Comparison of ENCODE assay signal across 29 cellular contexts in genomic region chr21:31064803-31065202, GRCh38. TPM values are rescaled to one million over a fixed set of nuclear protein-coding genes. Genes with fewer than 3 reads are reported as not detected.
DNase-seq lines count a peak whose midpoint lies in the region; ATAC-seq and TF ChIP-seq lines count a peak whose summit lies in the region.
"Had no signal": no experiment of that assay in that cellular context is flagged by ENCODE, and none has a peak within 500 bp of the region (broad histone marks: within the 10 kb centered on the region; RNA-seq: fewer than 3 reads in every experiment).

No MANE protein-coding gene starts in this region.

- peaks cover 3% of the 10 kb centered on the region for H3K4me1 Mint-ChIP-seq in type B pancreatic cell (ENCODE audit: unreplicated experiment)
- H3K4me1 Mint-ChIP-seq: central memory CD8-positive, alpha-beta T cell had no signal

- no peaks in the 10 kb centered on the region for H3K36me3 ChIP-seq in right atrium auricular region
- H3K36me3 ChIP-seq: neutrophil, tibial nerve had no signal

- H3K27me3 ChIP-seq in right atrium auricular region = no peaks in the 10 kb centered on the region
- H3K27me3 ChIP-seq: dorsolateral prefrontal cortex, neutrophil, tibial nerve had no signal

- H3K27ac Mint-ChIP-seq in type B pancreatic cell = peak overlapping the region; percentile 29
- H3K27ac Mint-ChIP-seq: activated naive CD4-positive, alpha-beta T cell treated with anti-CD3 and anti-CD28 coated beads for 36 hours; HFFc6; stimulated activated naive CD8-positive, alpha-beta T cell treated with anti-CD3 and anti-CD28 coated beads, Interleukin-15, Interleukin-2, amounts not matched to agents 100 ng/mL and 50 ng/mL, for 24 hours had no signal

- DNase-seq in type B pancreatic cell (ENCODE audit: extremely low spot score, unreplicated experiment) (no peak), right atrium auricular region (ENCODE audit: low spot score) (no peak), hippocampal formation (lab: John Stamatoyannopoulos, UW) (no peak)
- DNase-seq: activated CD4-positive, alpha-beta T cell treated with anti-CD3 and anti-CD28 coated beads for 1 hour; activated CD8-positive, alpha-beta memory T cell treated with anti-CD3 and anti-CD28 coated beads for 24 hours; activated naive CD4-positive, alpha-beta T cell treated with anti-CD3 and anti-CD28 coated beads for 36 hours; activated T-cell treated with anti-CD3 and anti-CD28 coated beads, Interleukin-2, amount 50 U/mL, for 4 hours; DMS79; dorsolateral prefrontal cortex; HFFc6; IMR-90; NCI-H1436 treated with DMSO at 0.1 percent for 48 hours; NCI-H2171 treated with DMSO at 0.1 percent for 48 hours; NCI-H69; OCI-M1; Right ventricle myocardium superior; stimulated activated CD4-positive, alpha-beta T cell treated with anti-CD3 and anti-CD28 coated beads, Interleukin-4, amount 100 ng/mL, for 1 hour had no signal

- no peaks in the 10 kb centered on the region for H3K9me3 Mint-ChIP-seq in type B pancreatic cell
- H3K9me3 Mint-ChIP-seq: activated naive CD4-positive, alpha-beta T cell treated with anti-CD3 and anti-CD28 coated beads for 36 hours; activated T-cell treated with anti-CD3 and anti-CD28 coated beads, Interleukin-2, amount 50 U/mL, for 4 hours; central memory CD8-positive, alpha-beta T cell; stimulated activated naive CD8-positive, alpha-beta T cell treated with anti-CD3 and anti-CD28 coated beads, Interleukin-15, Interleukin-2, amounts not matched to agents 100 ng/mL and 50 ng/mL, for 24 hours had no signal

- no peak overlapping the region for H3K27ac ChIP-seq in right atrium auricular region
- H3K27ac ChIP-seq: dorsolateral prefrontal cortex, neutrophil, tibial nerve had no signal

- no peaks in the 10 kb centered on the region for H3K27me3 Mint-ChIP-seq in type B pancreatic cell

- TF ChIP-seq CTCF in type B pancreatic cell (conservative IDR thresholded peaks at IDR 0.05) = no peak
- TF ChIP-seq CTCF in right atrium auricular region (IDR thresholded peaks at IDR 0.05) = no peak

- H3K36me3 Mint-ChIP-seq in type B pancreatic cell = no peaks in the 10 kb centered on the region

- H3K9me3 ChIP-seq in right atrium auricular region = no peaks in the 10 kb centered on the region
- H3K9me3 ChIP-seq: neutrophil, tibial nerve had no signal

- H3K4me3 Mint-ChIP-seq in type B pancreatic cell = no peak overlapping the region
- H3K4me3 Mint-ChIP-seq: activated naive CD4-positive, alpha-beta T cell treated with anti-CD3 and anti-CD28 coated beads for 36 hours; activated T-cell treated with anti-CD3 and anti-CD28 coated beads, Interleukin-2, amount 50 U/mL, for 4 hours; central memory CD8-positive, alpha-beta T cell; HFFc6; stimulated activated naive CD8-positive, alpha-beta T cell treated with anti-CD3 and anti-CD28 coated beads, Interleukin-15, Interleukin-2, amounts not matched to agents 100 ng/mL and 50 ng/mL, for 24 hours had no signal

- ATAC-seq in GM18861 (IDR thresholded peaks at IDR 0.05; ENCODE audit: unreplicated experiment) = peak; percentile 69
- ATAC-seq in GM21786 (IDR thresholded peaks at IDR 0.05; ENCODE audit: unreplicated experiment) = peak; percentile 61
- ATAC-seq in HG03159 (IDR thresholded peaks at IDR 0.05; ENCODE audit: unreplicated experiment) = peak; percentile 94
- ATAC-seq in GM19452 (IDR thresholded peaks at IDR 0.05; ENCODE audit: unreplicated experiment) = no peak
- ATAC-seq: activated T-cell treated with anti-CD3 and anti-CD28 coated beads, Interleukin-2, amount 50 U/mL, for 4 hours had no signal

- no peak overlapping the region for H3K4me3 ChIP-seq in right atrium auricular region
- H3K4me3 ChIP-seq: dorsolateral prefrontal cortex, lung, smooth muscle cell, tibial nerve had no signal

- no peaks in the 10 kb centered on the region for H3K4me1 ChIP-seq in right atrium auricular region
- H3K4me1 ChIP-seq: tibial nerve had no signal

RNA-seq across cellular contexts. Expression of gene KRTAP19-8, which starts 26.5 kb away (rescaled TPM):
- total RNA-seq in type B pancreatic cell (ENCODE audit: low replicate concordance) (not detected in 2 replicates), right atrium auricular region (not detected)
- total RNA-seq: activated naive CD4-positive, alpha-beta T cell treated with anti-CD3 and anti-CD28 coated beads for 36 hours; activated T-cell treated with anti-CD3 and anti-CD28 coated beads, Interleukin-2, amount 50 U/mL, for 4 hours; dorsolateral prefrontal cortex; epithelial cell of proximal tubule; HFFc6; IMR-90; lung; pulmonary artery endothelial cell; Right ventricle myocardium superior; smooth muscle cell; tibial nerve had no signal
